In the genomic region with DNA sequence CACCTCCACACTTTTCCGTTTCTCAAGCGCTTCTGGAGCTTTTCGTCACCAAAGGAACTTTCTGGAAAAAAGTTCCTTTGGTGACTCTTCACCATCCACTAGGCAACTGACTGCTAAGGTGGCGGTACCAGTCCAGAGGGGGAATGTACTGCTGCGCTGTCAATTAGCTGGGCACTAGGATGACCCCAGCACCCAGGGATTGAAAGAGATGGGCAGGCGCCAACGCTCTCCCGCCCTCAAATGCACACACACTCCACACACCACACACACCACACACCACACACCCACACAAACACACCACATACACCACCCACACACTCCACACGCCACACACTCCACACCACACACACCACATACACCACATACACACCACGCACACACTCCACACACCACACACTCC, we compare ENCODE assay signal across 15 cellular contexts. TPM values are rescaled to one million over a fixed set of nuclear protein-coding genes. Genes with fewer than 3 reads are reported as not detected.
"Had no signal": no experiment of that assay in that cellular context is flagged by ENCODE, and none has a peak within 500 bp of the region (broad histone marks: within the 10 kb centered on the region; RNA-seq: fewer than 3 reads in every experiment).

No MANE protein-coding gene starts in this region.

- H3K36me3 Mint-ChIP-seq: activated CD4-positive, alpha-beta memory T cell treated with anti-CD3 and anti-CD28 coated beads for 36 hours had no signal

- H3K4me3 Mint-ChIP-seq: activated CD4-positive, alpha-beta memory T cell treated with anti-CD3 and anti-CD28 coated beads for 36 hours had no signal

- H3K27me3 Mint-ChIP-seq: activated CD4-positive, alpha-beta memory T cell treated with anti-CD3 and anti-CD28 coated beads for 36 hours had no signal

- H3K4me1 ChIP-seq: gastrocnemius medialis, prostate gland had no signal

- H3K4me3 ChIP-seq: prostate gland, thyroid gland, vagina had no signal

- H3K9me3 Mint-ChIP-seq: activated CD4-positive, alpha-beta memory T cell treated with anti-CD3 and anti-CD28 coated beads for 36 hours had no signal

- ATAC-seq: gastrocnemius medialis had no signal

- DNase-seq: activated CD4-positive, alpha-beta memory T cell treated with anti-CD3 and anti-CD28 coated beads for 36 hours; activated CD8-positive, alpha-beta memory T cell treated with anti-CD3 and anti-CD28 coated beads, Interleukin-2, amount 50 U/mL, for 4 hours; activated naive CD4-positive, alpha-beta T cell treated with anti-CD3 and anti-CD28 coated beads, Interleukin-2, amount 50 U/mL, for 16 hours; amniotic stem cell; brain microvascular endothelial cell; effector memory CD4-positive, alpha-beta T cell; gastrocnemius medialis; kidney glomerular epithelial cell; nucleus accumbens; stimulated activated CD4-positive, alpha-beta T cell treated with anti-CD3 and anti-CD28 coated beads, Interleukin-2, amount 100 ng/mL, for 48 hours; T-helper 9 cell had no signal

- H3K27ac Mint-ChIP-seq: activated CD4-positive, alpha-beta memory T cell treated with anti-CD3 and anti-CD28 coated beads for 36 hours had no signal

- H3K9me3 ChIP-seq: gastrocnemius medialis, prostate gland, thyroid gland, vagina had no signal

- H3K27me3 ChIP-seq: brain microvascular endothelial cell, vagina had no signal

- H3K27ac ChIP-seq: brain microvascular endothelial cell, epithelial cell of prostate, prostate gland, thyroid gland, vagina had no signal

- H3K36me3 ChIP-seq: brain microvascular endothelial cell, gastrocnemius medialis, prostate gland, thyroid gland, vagina had no signal

RNA-seq across cellular contexts. Expression of a gene that starts 58.8 kb away (rescaled TPM):
- total RNA-seq: activated CD4-positive, alpha-beta memory T cell treated with anti-CD3 and anti-CD28 coated beads for 36 hours; gastrocnemius medialis; prostate gland; thyroid gland; vagina had no signal
